ENCODE assay signal across 8 cellular contexts in the genomic region with DNA sequence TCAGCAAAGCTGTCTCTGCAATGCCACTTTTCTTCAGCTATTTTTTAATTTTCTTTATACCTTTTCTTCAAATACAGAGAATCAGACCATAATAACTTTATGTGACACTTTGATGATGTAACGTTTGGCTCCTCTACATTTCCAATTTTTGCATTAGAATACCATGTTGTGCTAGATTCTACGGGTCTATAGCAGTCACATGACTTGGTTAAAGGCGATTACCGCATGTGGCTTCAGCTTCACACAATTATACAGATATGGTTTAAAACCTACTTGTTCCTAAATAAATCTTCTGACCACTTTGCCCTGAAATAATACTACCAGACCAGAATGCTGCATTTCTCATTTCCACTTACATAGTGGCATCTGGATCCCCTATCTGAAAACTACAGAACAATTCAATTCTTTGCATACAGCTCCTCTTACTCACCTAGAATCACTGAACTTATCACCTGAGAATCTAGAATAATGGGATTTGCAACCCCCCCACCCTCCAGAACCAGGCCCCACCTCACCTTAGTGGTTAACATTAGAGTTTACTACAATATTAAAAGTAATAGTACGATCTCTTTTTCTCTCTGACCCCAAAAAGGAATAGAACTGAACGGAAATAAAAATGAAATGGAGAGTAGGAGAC. TPM values are rescaled to one million over a fixed set of nuclear protein-coding genes. Genes with fewer than 3 reads are reported as not detected.
DNase-seq lines count a peak whose midpoint lies in the region; ATAC-seq, FAIRE-seq and TF ChIP-seq lines count a peak whose summit lies in the region.

No MANE protein-coding gene starts in this region.

- no peak overlapping the region for H2AFZ ChIP-seq in mesenchymal stem cell (ENCODE audit: low read depth, low read length)

- H3K36me3 ChIP-seq in HUES6 (ENCODE audit: control insufficient read depth, insufficient read depth, low read length) = peaks cover 14% of the 10 kb centered on the region
- H3K36me3 ChIP-seq in body of pancreas (replicated peaks in 1 of 2; ENCODE audit: insufficient read depth in 1 of 2, low read depth in 2 of 2) = no peaks in the 10 kb centered on the region
- H3K36me3 ChIP-seq in mesenchymal stem cell (ENCODE audit: control insufficient read depth in 1 of 2, insufficient read depth in 2 of 2, low read depth in 1 of 2, low read length in 2 of 2) = peaks cover 0 to 24% of the 10 kb centered on the region in 2 experiments

- H2BK12ac ChIP-seq in mesenchymal stem cell (ENCODE audit: low read length in 2 of 2) = no peak overlapping the region

- no peak overlapping the region for H4K8ac ChIP-seq in mesenchymal stem cell (ENCODE audit: low read length)

- TF ChIP-seq POLR2A in A549 (IDR thresholded peaks at IDR 0.05; ENCODE audit: low read length) (no peak), body of pancreas (IDR thresholded peaks at IDR 0.05) (no peak)

- peaks cover 11% of the 10 kb centered on the region for H3K27me3 ChIP-seq in HUES6 (ENCODE audit: control insufficient read depth, insufficient read depth, low read length)
- H3K27me3 ChIP-seq in body of pancreas = no peaks in the 10 kb centered on the region
- no peaks in the 10 kb centered on the region for H3K27me3 ChIP-seq in mesenchymal stem cell (ENCODE audit: control insufficient read depth in 1 of 2, insufficient read depth in 1 of 2, low read length in 2 of 2)

- peak overlapping the region in 1 of 2 experiments; percentile 22 for H3K14ac ChIP-seq in mesenchymal stem cell (ENCODE audit: low read length in 2 of 2)

- no peak for TF ChIP-seq RAD21 in A549 (conservative IDR thresholded peaks at IDR 0.05 in 1 of 2, IDR thresholded peaks at IDR 0.05 in 1 of 2)

- H2BK5ac ChIP-seq in mesenchymal stem cell (ENCODE audit: low read depth, low read length, poor library complexity, severe bottlenecking) = no peak overlapping the region

- H3K23ac ChIP-seq in mesenchymal stem cell (ENCODE audit: low read length in 2 of 2) = peak overlapping the region in 1 of 2 experiments; percentile 26

- ATAC-seq in A549 (no peak), body of pancreas (no peak)

- H2BK15ac ChIP-seq in mesenchymal stem cell (ENCODE audit: low read depth, poor library complexity, severe bottlenecking) = no peak overlapping the region

- FAIRE-seq in A549 (lab: Jason Lieb, UNC) = no peak

- H3K18ac ChIP-seq in mesenchymal stem cell (ENCODE audit: low read depth in 1 of 2, low read length in 2 of 2) = no peak overlapping the region

- TF ChIP-seq EP300 in A549 (IDR thresholded peaks at IDR 0.05) = no peak

- H3K4me1 ChIP-seq in A549 = peaks cover 8% of the 10 kb centered on the region; the same call in 1 of the 3 replicates
- peaks cover 11% of the 10 kb centered on the region for H3K4me1 ChIP-seq in HUES6 (ENCODE audit: control insufficient read depth, insufficient read depth, low read length)
- H3K4me1 ChIP-seq in body of pancreas = peaks cover 34% of the 10 kb centered on the region
- H3K4me1 ChIP-seq in mesenchymal stem cell (ENCODE audit: control insufficient read depth, insufficient read depth, low read depth, low read length) = peaks cover 2% of the 10 kb centered on the region

- POLR2A ChIA-PET in A549 (lab: Yijun Ruan, JAX) = no interaction called here

- H3K4me2 ChIP-seq in A549 (peak overlapping the region; percentile 77), mesenchymal stem cell (ENCODE audit: low read length, poor library complexity, severe bottlenecking) (peak overlapping the region; percentile 77)

- no peaks in the 10 kb centered on the region for H3K9me3 ChIP-seq in A549
- no peaks in the 10 kb centered on the region for H3K9me3 ChIP-seq in HUES6 (ENCODE audit: control insufficient read depth, insufficient read depth, low read depth, low read length)
- no peaks in the 10 kb centered on the region for H3K9me3 ChIP-seq in body of pancreas
- H3K9me3 ChIP-seq in mesenchymal stem cell (ENCODE audit: control insufficient read depth, low read length) = no peaks in the 10 kb centered on the region

- H3K27ac ChIP-seq in A549 (peak overlapping the region; percentile 78 to 92), HUES6 (ENCODE audit: low read depth, low read length) (no peak overlapping the region), body of pancreas (peak overlapping the region in 1 of 4 donors; percentile 87), mesenchymal stem cell (ENCODE audit: low read length, poor library complexity, severe bottlenecking) (no peak overlapping the region)

- no peak overlapping the region for H4K91ac ChIP-seq in mesenchymal stem cell (ENCODE audit: low read length)

- no peak overlapping the region for H2BK120ac ChIP-seq in mesenchymal stem cell (ENCODE audit: low read depth, low read length)

- DNase-seq in A549 (ENCODE audit: low read depth in 1 of 2, low spot score in 1 of 2) = no peak
- no peak for DNase-seq in body of pancreas
- DNase-seq in mesenchymal stem cell = peak; percentile 15
- no peak for DNase-seq in SHP77 treated with DMSO at 0.1 percent for 48 hours (lab: John Stamatoyannopoulos, UW)
- no peak for DNase-seq in NCI-H146 treated with DMSO at 0.1 percent for 48 hours (lab: John Stamatoyannopoulos, UW; ENCODE audit: unreplicated experiment)
- no peak for DNase-seq in cortex of kidney (lab: John Stamatoyannopoulos, UW)
- no peak for DNase-seq in SW 1271 (lab: John Stamatoyannopoulos, UW)

- H3K9ac ChIP-seq in HUES6 (ENCODE audit: low read length) = peak overlapping the region; percentile 2
- peak overlapping the region; percentile 93 for H3K9ac ChIP-seq in mesenchymal stem cell (ENCODE audit: low read length)

- H3K79me1 ChIP-seq in mesenchymal stem cell (replicated peaks; ENCODE audit: low read length, poor library complexity, severe bottlenecking) = peaks cover 6% of the 10 kb centered on the region

- no peak overlapping the region for H2AK5ac ChIP-seq in mesenchymal stem cell (ENCODE audit: low read length, severe bottlenecking)

- CTCF ChIA-PET in A549 (lab: Yijun Ruan, JAX) = no interaction called here

- WGBS in A549 (ENCODE audit: missing lambda C conversion rate) = 56% methylated on average over 6 of the region's 6 CpGs
- WGBS in body of pancreas, 2 donors = 29 to 40% methylated on average over 6 of the region's 6 CpGs
- WGBS in mesenchymal stem cell = 82% methylated on average over 4 of the region's 6 CpGs

- intact Hi-C loops in body of pancreas (cut with DNase I) = no loop called here

- H3K4me3 ChIP-seq in A549 (peak overlapping the region; percentile 95), HUES6 (ENCODE audit: low read depth, low read length) (peak overlapping the region; percentile 91), body of pancreas (peak overlapping the region; percentile 96 to 97), mesenchymal stem cell (ENCODE audit: insufficient read depth in 1 of 2, low read depth in 1 of 2, low read length in 2 of 2) (peak overlapping the region in 1 of 2 experiments; percentile 85)

- H3K4ac ChIP-seq in mesenchymal stem cell (ENCODE audit: low read depth in 1 of 2, low read length in 2 of 2) = no peak overlapping the region

- TF ChIP-seq CTCF in A549 (IDR thresholded peaks at IDR 0.05) (no peak), body of pancreas (IDR thresholded peaks at IDR 0.05) (no peak)

TF ChIP-seq in A549, 52 proteins besides CTCF, POLR2A, EP300 and RAD21:
- TF ChIP-seq, protein P1, sequence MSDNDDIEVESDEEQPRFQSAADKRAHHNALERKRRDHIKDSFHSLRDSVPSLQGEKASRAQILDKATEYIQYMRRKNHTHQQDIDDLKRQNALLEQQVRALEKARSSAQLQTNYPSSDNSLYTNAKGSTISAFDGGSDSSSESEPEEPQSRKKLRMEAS (IDR thresholded peaks at IDR 0.05) = no peak
- TF ChIP-seq MAZ (IDR thresholded peaks at IDR 0.05; ENCODE audit: borderline replicate concordance, low read depth, low read length) (no peak), ESRRA (IDR thresholded peaks at IDR 0.05; ENCODE audit: borderline replicate concordance, low read length) (no peak), FOSB (CRISPR knock-in tag; IDR thresholded peaks at IDR 0.05) (no peak), SREBF2 (IDR thresholded peaks at IDR 0.05) (no peak), JUN (IDR thresholded peaks at IDR 0.05) (no peak)
- TF ChIP-seq, protein P2, sequence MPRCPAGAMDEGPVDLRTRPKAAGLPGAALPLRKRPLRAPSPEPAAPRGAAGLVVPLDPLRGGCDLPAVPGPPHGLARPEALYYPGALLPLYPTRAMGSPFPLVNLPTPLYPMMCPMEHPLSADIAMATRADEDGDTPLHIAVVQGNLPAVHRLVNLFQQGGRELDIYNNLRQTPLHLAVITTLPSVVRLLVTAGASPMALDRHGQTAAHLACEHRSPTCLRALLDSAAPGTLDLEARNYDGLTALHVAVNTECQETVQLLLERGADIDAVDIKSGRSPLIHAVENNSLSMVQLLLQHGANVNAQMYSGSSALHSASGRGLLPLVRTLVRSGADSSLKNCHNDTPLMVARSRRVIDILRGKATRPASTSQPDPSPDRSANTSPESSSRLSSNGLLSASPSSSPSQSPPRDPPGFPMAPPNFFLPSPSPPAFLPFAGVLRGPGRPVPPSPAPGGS (IDR thresholded peaks at IDR 0.05) = no peak
- TF ChIP-seq, protein P3, sequence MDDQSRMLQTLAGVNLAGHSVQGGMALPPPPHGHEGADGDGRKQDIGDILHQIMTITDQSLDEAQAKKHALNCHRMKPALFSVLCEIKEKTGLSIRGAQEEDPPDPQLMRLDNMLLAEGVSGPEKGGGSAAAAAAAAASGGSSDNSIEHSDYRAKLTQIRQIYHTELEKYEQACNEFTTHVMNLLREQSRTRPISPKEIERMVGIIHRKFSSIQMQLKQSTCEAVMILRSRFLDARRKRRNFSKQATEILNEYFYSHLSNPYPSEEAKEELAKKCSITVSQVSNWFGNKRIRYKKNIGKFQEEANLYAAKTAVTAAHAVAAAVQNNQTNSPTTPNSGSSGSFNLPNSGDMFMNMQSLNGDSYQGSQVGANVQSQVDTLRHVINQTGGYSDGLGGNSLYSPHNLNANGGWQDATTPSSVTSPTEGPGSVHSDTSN (IDR thresholded peaks at IDR 0.05) = no peak
- TF ChIP-seq, protein P4, sequence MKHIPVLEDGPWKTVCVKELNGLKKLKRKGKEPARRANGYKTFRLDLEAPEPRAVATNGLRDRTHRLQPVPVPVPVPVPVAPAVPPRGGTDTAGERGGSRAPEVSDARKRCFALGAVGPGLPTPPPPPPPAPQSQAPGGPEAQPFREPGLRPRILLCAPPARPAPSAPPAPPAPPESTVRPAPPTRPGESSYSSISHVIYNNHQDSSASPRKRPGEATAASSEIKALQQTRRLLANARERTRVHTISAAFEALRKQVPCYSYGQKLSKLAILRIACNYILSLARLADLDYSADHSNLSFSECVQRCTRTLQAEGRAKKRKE (CRISPR knock-in tag; IDR thresholded peaks at IDR 0.05; ENCODE audit: low read depth) = no peak

RNA-seq across cellular contexts. Expression of a gene that starts 1.3 kb away (rescaled TPM):
- polyA plus RNA-seq in A549 (2011; rRNA removed) (42.9 and 53.2 TPM in 2 replicates), A549 (2017; fragmentation: RNase III; extraction: RNeasy Plus Mini Kit Qiagen cat#74134 plus additional on column Dnase treatment) (37.3 to 44.0 TPM (median 37.5 TPM) in 3 replicates)
- polyA plus RNA-seq in A549 (2012; cell fraction: cytosol; rRNA removed) = 52.0 and 56.1 TPM in 2 replicates
- polyA plus RNA-seq in A549 (2012; cell fraction: nucleus; rRNA removed) = 23.0 and 24.0 TPM in 2 replicates
- polyA minus RNA-seq in A549 (2011; rRNA and poly(A)+ RNA removed) = 35.6 and 39.4 TPM in 2 replicates
- 10 to 100 TPM; 28.8 to 30.0 TPM for total RNA-seq in body of pancreas
- 85.2 TPM for polyA plus RNA-seq in mesenchymal stem cell (2013, experiment 1 of 2)
- polyA plus RNA-seq in mesenchymal stem cell (2013, experiment 2 of 2) = 85.6 TPM

Comparison
In these comparisons a context has a peak if more than half of its experiments do, and no peak if none do; other contexts are left out.
1. H3K27ac ChIP-seq: peak in A549 (2 of 2); none in HUES6 (single experiment) and mesenchymal stem cell (single experiment).